ENCODE assay signal across 15 cellular contexts in the genomic region with DNA sequence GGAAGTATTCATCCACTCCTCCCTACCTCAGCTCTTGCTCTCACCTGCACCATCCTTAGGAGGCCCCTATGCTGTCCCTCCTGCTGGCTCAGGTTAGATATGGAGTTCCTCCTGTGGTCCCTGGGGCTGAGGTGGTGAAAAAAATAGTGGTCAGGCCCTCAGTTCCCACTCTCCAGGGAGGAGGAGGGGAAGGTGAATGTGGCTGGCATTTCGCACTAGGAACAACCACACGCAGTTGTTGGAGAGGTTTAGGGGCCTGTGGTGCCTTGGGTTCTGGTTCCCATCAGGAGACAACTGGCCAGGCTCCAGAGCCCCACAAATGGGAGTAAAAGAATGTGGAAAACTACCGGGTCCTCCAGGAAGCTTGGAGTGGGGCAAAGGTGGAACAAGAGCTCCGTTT.
"Had no signal": no experiment of that assay in that cellular context is flagged by ENCODE, and none has a peak within 500 bp of the region (broad histone marks: within the 10 kb centered on the region; RNA-seq: fewer than 3 reads in every experiment).

No MANE protein-coding gene starts in this region.

- H3K27me3 ChIP-seq: breast epithelium, uterus had no signal

- H3K4me3 ChIP-seq: breast epithelium, SK-N-MC, transverse colon, uterus had no signal

- H3K4me1 ChIP-seq: transverse colon, uterus had no signal

- H3K36me3 Mint-ChIP-seq: activated CD4-positive, alpha-beta memory T cell treated with anti-CD3 and anti-CD28 coated beads for 36 hours; activated CD8-positive, alpha-beta memory T cell treated with anti-CD3 and anti-CD28 coated beads, Interleukin-2, amount 10 ng/mL, durations not matched to agents 7 days and 5 days; naive thymus-derived CD4-positive, alpha-beta T cell had no signal

- DNase-seq: activated CD4-positive, alpha-beta memory T cell treated with anti-CD3 and anti-CD28 coated beads for 36 hours; activated CD8-positive, alpha-beta memory T cell treated with anti-CD3 and anti-CD28 coated beads, Interleukin-2, amount 10 ng/mL, durations not matched to agents 7 days and 5 days; activated naive CD4-positive, alpha-beta T cell treated with anti-CD3 and anti-CD28 coated beads for 36 hours; dermis blood vessel endothelial cell; effector memory CD8-positive, alpha-beta T cell; foreskin melanocyte; glutamatergic neuron; mesenchymal stem cell; stimulated activated naive CD4-positive, alpha-beta T cell; transverse colon; uterus had no signal

- H3K4me3 Mint-ChIP-seq: activated CD4-positive, alpha-beta memory T cell treated with anti-CD3 and anti-CD28 coated beads for 36 hours; activated CD8-positive, alpha-beta memory T cell treated with anti-CD3 and anti-CD28 coated beads, Interleukin-2, amount 10 ng/mL, durations not matched to agents 7 days and 5 days; activated naive CD4-positive, alpha-beta T cell treated with anti-CD3 and anti-CD28 coated beads for 36 hours; effector memory CD8-positive, alpha-beta T cell; naive thymus-derived CD4-positive, alpha-beta T cell; T-helper 2 cell treated with Interferon-gamma antibody and Interleukin-4, amounts not matched to agents 5 μg/mL and 100 μg/mL, for 36 hours had no signal

- H3K9me3 Mint-ChIP-seq: activated CD4-positive, alpha-beta memory T cell treated with anti-CD3 and anti-CD28 coated beads for 36 hours; activated naive CD4-positive, alpha-beta T cell treated with anti-CD3 and anti-CD28 coated beads for 36 hours; T-helper 2 cell treated with Interferon-gamma antibody and Interleukin-4, amounts not matched to agents 5 μg/mL and 100 μg/mL, for 36 hours had no signal

- ATAC-seq: activated CD8-positive, alpha-beta memory T cell treated with anti-CD3 and anti-CD28 coated beads, Interleukin-2, amount 10 ng/mL, durations not matched to agents 7 days and 5 days; effector memory CD8-positive, alpha-beta T cell; naive thymus-derived CD4-positive, alpha-beta T cell had no signal

- H3K9me3 ChIP-seq: breast epithelium, transverse colon, uterus had no signal

- H3K27ac Mint-ChIP-seq: activated CD4-positive, alpha-beta memory T cell treated with anti-CD3 and anti-CD28 coated beads for 36 hours; activated CD8-positive, alpha-beta memory T cell treated with anti-CD3 and anti-CD28 coated beads, Interleukin-2, amount 10 ng/mL, durations not matched to agents 7 days and 5 days; activated naive CD4-positive, alpha-beta T cell treated with anti-CD3 and anti-CD28 coated beads for 36 hours; effector memory CD8-positive, alpha-beta T cell; T-helper 2 cell treated with Interferon-gamma antibody and Interleukin-4, amounts not matched to agents 5 μg/mL and 100 μg/mL, for 36 hours had no signal

- H3K36me3 ChIP-seq: breast epithelium, transverse colon, uterus had no signal

- H3K27ac ChIP-seq: SK-N-MC, transverse colon, uterus had no signal
